9 cellular contexts compared by ENCODE assay signal in the genomic region with DNA sequence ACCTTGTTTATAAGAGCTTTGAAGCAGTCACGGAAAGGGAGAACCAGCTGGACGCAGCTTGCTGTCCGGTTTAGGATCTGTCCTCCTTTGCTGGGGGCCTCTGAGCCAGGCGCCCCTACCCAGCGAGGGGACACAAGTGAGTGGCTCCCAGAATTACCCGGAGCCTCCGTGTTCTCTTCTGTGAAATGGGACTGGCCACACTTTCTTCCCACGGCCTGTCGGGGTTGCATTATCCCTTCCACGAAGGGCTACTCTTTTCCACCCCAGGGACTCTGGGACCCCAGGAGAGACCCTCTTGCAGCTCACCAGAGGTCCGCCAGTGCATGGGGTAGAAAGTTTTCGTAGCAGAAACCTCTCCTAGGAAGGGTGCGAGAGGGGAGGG. TPM values are rescaled to one million over a fixed set of nuclear protein-coding genes. Genes with fewer than 3 reads are reported as not detected.
DNase-seq lines count a peak whose midpoint lies in the region; ATAC-seq and TF ChIP-seq lines count a peak whose summit lies in the region.
"Had no signal": no experiment of that assay in that cellular context is flagged by ENCODE, and none has a peak within 500 bp of the region (broad histone marks: within the 10 kb centered on the region; RNA-seq: fewer than 3 reads in every experiment).

No MANE protein-coding gene starts in this region.

- peaks cover 4% of the 10 kb centered on the region for H3K27me3 ChIP-seq in thymus (ENCODE audit: control insufficient read depth, insufficient read depth)

- TF ChIP-seq POLR2A in lower leg skin (IDR thresholded peaks at IDR 0.05): no peak

- H3K9me3 ChIP-seq in thymus (ENCODE audit: control insufficient read depth): no peaks in the 10 kb centered on the region

- ATAC-seq in GM19397 (IDR thresholded peaks at IDR 0.05; ENCODE audit: unreplicated experiment): no peak
- no peak for ATAC-seq in GM18502 (IDR thresholded peaks at IDR 0.05; ENCODE audit: poor library complexity, unreplicated experiment)

- DNase-seq in activated T-cell treated with anti-CD3 and anti-CD28 coated beads, Interleukin-2, amount 50 U/mL, for 24 hours: no peak
- DNase-seq in activated T-cell treated with anti-CD3 and anti-CD28 coated beads, Interleukin-2, amount 50 U/mL, for 48 hours: no peak
- no peak for DNase-seq in lower leg skin (ENCODE audit: low spot score in 2 of 2)
- DNase-seq in COR-L47 (lab: John Stamatoyannopoulos, UW): no peak
- DNase-seq: MM.1S had no signal

- no peak overlapping the region for H3K27ac Mint-ChIP-seq in activated T-cell treated with anti-CD3 and anti-CD28 coated beads, Interleukin-2, amount 50 U/mL, for 24 hours

- no peaks in the 10 kb centered on the region for H3K36me3 Mint-ChIP-seq in activated T-cell treated with anti-CD3 and anti-CD28 coated beads, Interleukin-2, amount 50 U/mL, for 24 hours (ENCODE audit: low read depth)

- peaks cover 4% of the 10 kb centered on the region for H3K4me1 ChIP-seq in thymus (ENCODE audit: control insufficient read depth, insufficient read depth, low read length)

- peak overlapping the region; percentile 78 for H3K4me3 Mint-ChIP-seq in activated T-cell treated with anti-CD3 and anti-CD28 coated beads, Interleukin-2, amount 50 U/mL, for 24 hours

- WGBS in lower leg skin, 2 donors: 71 to 77% methylated on average over 13 of the region's 13 CpGs
- 63% methylated on average over 13 of the region's 13 CpGs for WGBS in thymus

- no peak for TF ChIP-seq CTCF in lower leg skin (IDR thresholded peaks at IDR 0.05)

- H3K27ac ChIP-seq in angular gyrus (ENCODE audit: low read depth, low read length) (peak overlapping the region; percentile 70), thymus (ENCODE audit: low read depth) (no peak overlapping the region)

- no peaks in the 10 kb centered on the region for H3K9me3 Mint-ChIP-seq in activated T-cell treated with anti-CD3 and anti-CD28 coated beads, Interleukin-2, amount 50 U/mL, for 24 hours

- no peaks in the 10 kb centered on the region for H3K36me3 ChIP-seq in thymus (ENCODE audit: control insufficient read depth, insufficient read depth)

- peaks cover 10% of the 10 kb centered on the region for H3K4me1 Mint-ChIP-seq in activated T-cell treated with anti-CD3 and anti-CD28 coated beads, Interleukin-2, amount 50 U/mL, for 24 hours (ENCODE audit: low read depth)

- no peaks in the 10 kb centered on the region for H3K27me3 Mint-ChIP-seq in activated T-cell treated with anti-CD3 and anti-CD28 coated beads, Interleukin-2, amount 50 U/mL, for 24 hours

- intact Hi-C loops in lower leg skin (cut with DNase I; ENCODE audit: low total_unique reads): no loop called here

- H3K4me3 ChIP-seq in lower leg skin (ENCODE audit: low read depth, poor library complexity, severe bottlenecking): peak overlapping the region; percentile 55
- peak overlapping the region; percentile 58 for H3K4me3 ChIP-seq in thymus (ENCODE audit: low read length)

RNA-seq across cellular contexts. Expression of a gene that starts 0.5 kb away (rescaled TPM):
- total RNA-seq in lower leg skin: 10 to 100 TPM in 1 of 4 donors, 1 to 10 TPM in 3; 3.6 to 13.5 (median 5.3) TPM
- polyA plus RNA-seq in thymus: 5.3 TPM

RNA-seq across cellular contexts. Expression of a gene that starts 43.2 kb away (rescaled TPM):
- total RNA-seq in lower leg skin: 100 to 1,000 TPM in 3 of 4 donors, 10 to 100 TPM in 1; 95.0 to 176 (median 123) TPM
- polyA plus RNA-seq in thymus: 42.1 TPM

RNA-seq across cellular contexts. Expression of a gene that starts 44.9 kb away (rescaled TPM):
- total RNA-seq in lower leg skin: 10 to 100 TPM in 2 of 4 donors, not detected in 2; 11.4 to 13.0 TPM
- polyA plus RNA-seq in thymus: 0.09 TPM
